In genomic region chr15:35751421-35752133, GRCh38 we compare ENCODE assay signal across 9 cellular contexts.
A peak's percentile ranks its signal among the peaks of the same experiment; 100 is the strongest.
DNase-seq lines count a peak whose midpoint lies in the region; ATAC-seq and TF ChIP-seq lines count a peak whose summit lies in the region.
"Had no signal": no experiment of that assay in that cellular context is flagged by ENCODE, and none has a peak within 500 bp of the region (broad histone marks: within the 10 kb centered on the region; RNA-seq: fewer than 3 reads in every experiment).

No MANE protein-coding gene starts in this region.

- H3K9me3 Mint-ChIP-seq in activated naive CD8-positive, alpha-beta T cell treated with anti-CD3 and anti-CD28 coated beads for 36 hours, result no peaks in the 10 kb centered on the region

- TF ChIP-seq POLR2A in prostate gland (IDR thresholded peaks at IDR 0.05), result no peak

- WGBS in heart right ventricle, 2 donors, result 30 to 32% methylated on average over 14 of the region's 14 CpGs
- WGBS in prostate gland, result 29% methylated on average over 14 of the region's 14 CpGs

- H3K9ac ChIP-seq in KMS-11, result no peak overlapping the region

- no peaks in the 10 kb centered on the region for H4K20me1 ChIP-seq in KMS-11 (ENCODE audit: insufficient read depth)
- H4K20me1 ChIP-seq in PC-9 (ENCODE audit: insufficient read depth), result no peaks in the 10 kb centered on the region

- H3K27ac ChIP-seq in KMS-11 (no peak overlapping the region), PC-9 (no peak overlapping the region), heart right ventricle (no peak overlapping the region), prostate gland (no peak overlapping the region)
- H3K27ac ChIP-seq: HL-60 had no signal

- no peaks in the 10 kb centered on the region for H3K36me3 ChIP-seq in KMS-11 (ENCODE audit: insufficient read depth)
- no peaks in the 10 kb centered on the region for H3K36me3 ChIP-seq in PC-9 (ENCODE audit: low read depth)
- no peaks in the 10 kb centered on the region for H3K36me3 ChIP-seq in heart right ventricle
- H3K36me3 ChIP-seq in prostate gland, result no peaks in the 10 kb centered on the region

- no peak overlapping the region for H3K27ac Mint-ChIP-seq in activated naive CD8-positive, alpha-beta T cell treated with anti-CD3 and anti-CD28 coated beads for 36 hours

- H3K27me3 ChIP-seq in KMS-11 (ENCODE audit: insufficient read depth, low read depth), result no peaks in the 10 kb centered on the region
- no peaks in the 10 kb centered on the region for H3K27me3 ChIP-seq in PC-9 (ENCODE audit: insufficient read depth, low read depth)
- no peaks in the 10 kb centered on the region for H3K27me3 ChIP-seq in heart right ventricle
- H3K27me3 ChIP-seq in prostate gland (replicated peaks; ENCODE audit: insufficient read depth), result no peaks in the 10 kb centered on the region

- H3K4me3 Mint-ChIP-seq in activated naive CD8-positive, alpha-beta T cell treated with anti-CD3 and anti-CD28 coated beads for 36 hours, result no peak overlapping the region

- BruUV-seq in PC-9 (replicated peaks; lab: Mats Ljungman, UMichigan), result no TSS peak

- H3K79me2 ChIP-seq in KMS-11 (ENCODE audit: insufficient read depth, low read depth), result no peaks in the 10 kb centered on the region
- no peaks in the 10 kb centered on the region for H3K79me2 ChIP-seq in PC-9 (ENCODE audit: low read depth)

- H3K4me1 ChIP-seq in KMS-11 (ENCODE audit: low read depth, poor library complexity, severe bottlenecking) (no peaks in the 10 kb centered on the region), PC-9 (replicated peaks; ENCODE audit: insufficient read depth) (no peaks in the 10 kb centered on the region), heart right ventricle (peaks cover 0 to 12% (median 2%) of the 10 kb centered on the region in 9 donors), prostate gland (replicated peaks) (no peaks in the 10 kb centered on the region)

- H3K36me3 Mint-ChIP-seq in activated naive CD8-positive, alpha-beta T cell treated with anti-CD3 and anti-CD28 coated beads for 36 hours, result no peaks in the 10 kb centered on the region

- ATAC-seq in GM19035 (IDR thresholded peaks at IDR 0.05; ENCODE audit: unreplicated experiment), result peak; percentile 86
- peak; percentile 55 to 94 (median 87) for ATAC-seq in heart right ventricle
- no peak for ATAC-seq in HG03565 (IDR thresholded peaks at IDR 0.05; ENCODE audit: unreplicated experiment)

- no peaks in the 10 kb centered on the region for H3F3A ChIP-seq in PC-9 (ENCODE audit: insufficient read depth, low read depth)

- H3K9me3 ChIP-seq in PC-9 (ENCODE audit: insufficient read depth, low read depth) (no peaks in the 10 kb centered on the region), heart right ventricle (no peaks in the 10 kb centered on the region), prostate gland (no peaks in the 10 kb centered on the region)

- TF ChIP-seq CTCF in KMS-11 (conservative IDR thresholded peaks at IDR 0.05; ENCODE audit: low read depth, low read length), result peak; percentile 79
- peak; percentile 71 for TF ChIP-seq CTCF in PC-9 (conservative IDR thresholded peaks at IDR 0.05)
- peak; percentile 59 to 88 (median 81) for TF ChIP-seq CTCF in heart right ventricle (IDR thresholded peaks at IDR 0.05)
- TF ChIP-seq CTCF in prostate gland (IDR thresholded peaks at IDR 0.05), result peak; percentile 54 to 74 (median 60)

- H3K9me2 ChIP-seq in PC-9 (ENCODE audit: insufficient read depth), result no peaks in the 10 kb centered on the region

- DNase-seq in AG20443 (ENCODE audit: low spot score) (peak; percentile 70), PC-9 (peak in 1 of 2 experiments; percentile 54), heart right ventricle (peak; percentile 25 to 80), prostate gland (ENCODE audit: low spot score) (peak; percentile 64)
- DNase-seq in activated naive CD8-positive, alpha-beta T cell treated with anti-CD3 and anti-CD28 coated beads for 36 hours, result peak; percentile 30

- H3K4me2 ChIP-seq in KMS-11, result no peak overlapping the region
- no peak overlapping the region for H3K4me2 ChIP-seq in PC-9

- no peak overlapping the region for H3K4me3 ChIP-seq in KMS-11 (IDR thresholded peaks at IDR 0.05; ENCODE audit: insufficient read depth, low read depth, low read length)
- H3K4me3 ChIP-seq in PC-9, result no peak overlapping the region
- H3K4me3 ChIP-seq in heart right ventricle, result peak overlapping the region in 2 of 10 donors; percentile 8 to 14
- no peak overlapping the region for H3K4me3 ChIP-seq in prostate gland

- H3K27me3 Mint-ChIP-seq in activated naive CD8-positive, alpha-beta T cell treated with anti-CD3 and anti-CD28 coated beads for 36 hours, result peaks cover 16% of the 10 kb centered on the region

- intact Hi-C loops in PC-9 (cut with micrococcal nuclease; ENCODE audit: unreplicated experiment) (loop anchor here (1.0 to 10.0 kb wide), 3 partner anchors 54 to 753 kb away; no protein-coding TSS in a partner anchor), heart right ventricle (cut with DNase I) (loop anchor here in 6 of 10 donors (5.0 to 10.0 kb wide), 7 partner anchors 161 to 743 kb away; partner anchors contain the start of gene DPH6 (in 2 of the 6)), prostate gland (cut with DNase I) (loop anchor here (5.0 to 10.0 kb wide), 8 partner anchors 207 to 1383 kb away; partner anchors contain the start of genes DPH6 and MEIS2)

- POLR2A ChIA-PET in PC-9 (lab: Charles Lee; ENCODE audit: unreplicated experiment), result interaction anchor here (0.6 kb wide), 2 partner anchors 31 to 45 kb away, joined by 5 read pairs; no protein-coding TSS in a partner anchor

- peaks cover 3% of the 10 kb centered on the region for H3K4me1 Mint-ChIP-seq in activated naive CD8-positive, alpha-beta T cell treated with anti-CD3 and anti-CD28 coated beads for 36 hours

- H2AFZ ChIP-seq in KMS-11 (ENCODE audit: low read depth), result peak overlapping the region; percentile 22; the same call in 1 of the 2 replicates
- no peak overlapping the region for H2AFZ ChIP-seq in PC-9

- CTCF ChIA-PET in PC-9 (lab: Charles Lee), result interaction anchor here (0.6 to 1.0 kb wide), 4 partner anchors 232 to 1509 kb away, joined by 3 to 11 read pairs (median 4); no protein-coding TSS in a partner anchor
